In genomic region chr11:32892355-32893090, GRCh38 we compare ENCODE assay signal across 8 cellular contexts. TPM values are rescaled to one million over a fixed set of nuclear protein-coding genes. Genes with fewer than 3 reads are reported as not detected.
DNase-seq lines count a peak whose midpoint lies in the region; ATAC-seq and TF ChIP-seq lines count a peak whose summit lies in the region.

TSS of gene QSER1 (plus strand) at chr11:32892811. CDS start at chr11:32893126, 315 bp downstream.

- peak within 1 kb of the TSS; percentile 98 for H3K27ac Mint-ChIP-seq in progenitor cell of endocrine pancreas

- H3K36me3 Mint-ChIP-seq in progenitor cell of endocrine pancreas (ENCODE audit: insufficient read depth): no peaks in the 10 kb centered on the region

- no peak for TF ChIP-seq CTCF in GM06990 (IDR thresholded peaks at IDR 0.05; ENCODE audit: insufficient read depth, low read length, poor library complexity, severe bottlenecking)
- no peak for TF ChIP-seq CTCF in adrenal gland (IDR thresholded peaks at IDR 0.05)
- TF ChIP-seq CTCF in progenitor cell of endocrine pancreas (IDR thresholded peaks at IDR 0.05; ENCODE audit: unreplicated experiment): no peak
- TF ChIP-seq CTCF in upper lobe of left lung (IDR thresholded peaks at IDR 0.05): peak in 1 of 6 experiments; percentile 6

- H3K36me3 ChIP-seq in GM06990 (ENCODE audit: control insufficient read depth, insufficient read depth, low read length): no peaks in the 10 kb centered on the region
- H3K36me3 ChIP-seq in adrenal gland (replicated peaks in 1 of 2): no peaks in the 10 kb centered on the region
- no peaks in the 10 kb centered on the region for H3K36me3 ChIP-seq in upper lobe of left lung

- no peaks in the 10 kb centered on the region for H3K27me3 ChIP-seq in GM06990 (replicated peaks; ENCODE audit: control insufficient read depth, insufficient read depth, low read length)
- no peaks in the 10 kb centered on the region for H3K27me3 ChIP-seq in adrenal gland
- no peaks in the 10 kb centered on the region for H3K27me3 ChIP-seq in upper lobe of left lung

- DNase-seq in GM06990 (ENCODE audit: extremely low read depth, insufficient read length): peak; percentile 87
- DNase-seq in H4 (ENCODE audit: low spot score): peak; percentile 44
- peak; percentile 60 for DNase-seq in M059J (ENCODE audit: low read depth)
- peak; percentile 40 to 68 (median 60) for DNase-seq in T-helper 1 cell
- DNase-seq in adrenal gland: peak; percentile 65 to 77 (median 67)
- DNase-seq in left cardiac atrium: peak; percentile 78
- peak; percentile 53 for DNase-seq in progenitor cell of endocrine pancreas (ENCODE audit: low spot score, unreplicated experiment)
- peak; percentile 57 to 95 for DNase-seq in upper lobe of left lung

- intact Hi-C loops in adrenal gland (cut with DNase I) (loop anchor here in 1 of 2 donors (10.0 kb wide), 1 partner anchor 62 kb away; no protein-coding TSS in a partner anchor), left cardiac atrium (cut with DNase I) (no loop called here)

- no peak for TF ChIP-seq EP300 in upper lobe of left lung (IDR thresholded peaks at IDR 0.05)

- 0 to 2% (median 1%) methylated on average over 6 to 89 of the region's 91 CpGs for WGBS in adrenal gland, 4 donors
- WGBS in upper lobe of left lung, 2 donors: 0 to 1% methylated on average over 19 to 60 of the region's 91 CpGs

- H3K4me3 ChIP-seq in GM06990 (replicated peaks; ENCODE audit: low read depth, low read length) (peak within 1 kb of the TSS; percentile 90), adrenal gland (peak within 1 kb of the TSS; percentile 68 to 96 (median 94)), upper lobe of left lung (peak within 1 kb of the TSS; percentile 82 to 99 (median 94))

- ATAC-seq in left cardiac atrium: peak; percentile 89 to 90
- peak; percentile 76 to 92 for ATAC-seq in upper lobe of left lung (ENCODE audit: low FRiP score in 2 of 2)

- H3K4me3 Mint-ChIP-seq in progenitor cell of endocrine pancreas (ENCODE audit: low read depth): peak within 1 kb of the TSS; percentile 95

- H3K9me3 Mint-ChIP-seq in progenitor cell of endocrine pancreas (ENCODE audit: low read depth): no peaks in the 10 kb centered on the region

- TF ChIP-seq POLR2A in adrenal gland (IDR thresholded peaks at IDR 0.05) (peak; percentile 61 to 78), upper lobe of left lung (IDR thresholded peaks at IDR 0.05) (peak in 3 of 4 donors; percentile 62 to 82 (median 62))

- H3K9me3 ChIP-seq in adrenal gland (replicated peaks in 1 of 3) (no peaks in the 10 kb centered on the region), upper lobe of left lung (no peaks in the 10 kb centered on the region)

- peak within 1 kb of the TSS; percentile 60 to 94 (median 88) for H3K27ac ChIP-seq in adrenal gland
- H3K27ac ChIP-seq in upper lobe of left lung: peak within 1 kb of the TSS; percentile 91 to 97 (median 94)

- peaks cover 20% of the 10 kb centered on the region for H3K4me1 Mint-ChIP-seq in progenitor cell of endocrine pancreas (ENCODE audit: low read depth)

- peaks cover 28% of the 10 kb centered on the region for H3K27me3 Mint-ChIP-seq in progenitor cell of endocrine pancreas

- H3K4me1 ChIP-seq in adrenal gland (replicated peaks in 1 of 2): peaks cover 12 to 21% of the 10 kb centered on the region in 2 donors
- peaks cover 12 to 22% (median 19%) of the 10 kb centered on the region in 4 donors for H3K4me1 ChIP-seq in upper lobe of left lung

RNA-seq across cellular contexts. Expression of gene QSER1, which starts in this region (rescaled TPM):
- total RNA-seq in H4 (2014; rRNA removed; shearing (Covaris generic)): 22.8 and 23.5 TPM in 2 replicates
- 17.7 and 30.1 TPM in 2 replicates for total RNA-seq in M059J (2014; rRNA removed; shearing (Covaris generic))
- total RNA-seq in adrenal gland (10 to 100 TPM; 15.8 to 23.7 (median 20.1) TPM), left cardiac atrium (10 to 100 TPM; 17.0 to 18.3 TPM), progenitor cell of endocrine pancreas (38.9 and 48.4 TPM in 2 replicates), upper lobe of left lung (10 to 100 TPM; 17.5 to 53.0 (median 23.1) TPM)
- polyA plus RNA-seq in adrenal gland: 10 to 100 TPM in 1 of 3 donors, 1 to 10 TPM in 2; 2.4 to 11.1 (median 4.7) TPM

Comparison
In these comparisons a context has a peak if more than half of its experiments do, and no peak if none do; other contexts are left out.
1. Peak in every context shown above with its lines: DNase-seq, ATAC-seq, H3K4me3 ChIP-seq and H3K27ac ChIP-seq.